In the genomic region with DNA sequence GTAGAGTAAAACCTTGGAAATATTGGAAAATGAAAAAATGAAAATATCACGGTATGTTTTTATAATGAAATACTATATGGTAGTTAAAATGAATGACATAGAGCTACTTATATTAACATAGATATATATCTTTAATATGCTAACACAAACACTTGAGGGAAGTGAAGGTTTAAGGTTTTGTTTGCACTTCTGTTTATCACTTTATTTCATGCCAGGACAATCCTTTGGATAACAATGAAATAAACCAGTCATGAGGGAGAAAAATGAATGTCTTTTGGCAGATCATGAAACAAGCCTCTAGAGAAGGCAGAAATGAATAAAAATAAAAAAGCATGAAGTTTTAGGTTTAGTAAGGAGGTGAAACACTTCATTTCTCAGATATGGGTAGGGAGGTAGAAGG, we compare ENCODE assay signal across 28 cellular contexts.
"Had no signal": no experiment of that assay in that cellular context is flagged by ENCODE, and none has a peak within 500 bp of the region (broad histone marks: within the 10 kb centered on the region; RNA-seq: fewer than 3 reads in every experiment).

No MANE protein-coding gene starts in this region.

- H3K27ac Mint-ChIP-seq: immature natural killer cell; memory B cell; naive thymus-derived CD8-positive, alpha-beta T cell; nephron; stimulated activated naive B cell treated with anti-CD40 and anti-IgM and Interleukin-4, amounts not matched to agents 10 μg/mL and 1 μg/mL and 100 μg/mL, for 72 hours had no signal

- H3K4me3 ChIP-seq: left ventricle myocardium inferior, ovary, prostate gland, skin epidermis, stomach, testis, thyroid gland, transverse colon, upper lobe of left lung, vagina had no signal

- H3K27ac ChIP-seq: left ventricle myocardium inferior, ovary, prostate gland, skin epidermis, stomach, testis, thyroid gland, transverse colon, upper lobe of left lung, vagina had no signal

- H3K9me3 Mint-ChIP-seq: immature natural killer cell; naive thymus-derived CD8-positive, alpha-beta T cell; nephron; neural crest cell; stimulated activated naive B cell treated with anti-CD40 and anti-IgM and Interleukin-4, amounts not matched to agents 10 μg/mL and 1 μg/mL and 100 μg/mL, for 72 hours had no signal

- H3K27me3 Mint-ChIP-seq: memory B cell; naive thymus-derived CD8-positive, alpha-beta T cell; stimulated activated naive B cell treated with anti-CD40 and anti-IgM and Interleukin-4, amounts not matched to agents 10 μg/mL and 1 μg/mL and 100 μg/mL, for 72 hours had no signal

- H3K4me1 ChIP-seq: left ventricle myocardium inferior, prostate gland, stomach, testis, transverse colon, upper lobe of left lung, vagina had no signal

- H3K27me3 ChIP-seq: ovary, stomach, testis, thyroid gland, transverse colon, upper lobe of left lung, vagina had no signal

- H3K4me3 Mint-ChIP-seq: immature natural killer cell; memory B cell; naive thymus-derived CD8-positive, alpha-beta T cell; nephron; neural crest cell; stimulated activated naive B cell treated with anti-CD40 and anti-IgM and Interleukin-4, amounts not matched to agents 10 μg/mL and 1 μg/mL and 100 μg/mL, for 72 hours had no signal

- H3K9me3 ChIP-seq: ovary, prostate gland, stomach, testis, thyroid gland, transverse colon, upper lobe of left lung, vagina had no signal

- DNase-seq: hypothalamus; immature natural killer cell; kidney; left ventricle myocardium inferior; naive thymus-derived CD8-positive, alpha-beta T cell; occipital lobe; ovary; posterior cingulate gyrus; retina; right cardiac atrium; stimulated activated CD4-positive, alpha-beta T cell treated with anti-CD3 and anti-CD28 coated beads, Interleukin-12 subunit alpha, Interleukin-12 subunit beta, amount 100 ng/mL, for 4 hours; stimulated activated CD4-positive, alpha-beta T cell treated with anti-CD3 and anti-CD28 coated beads, Interleukin-15, amount 100 ng/mL, for 24 hours; stimulated activated CD4-positive, alpha-beta T cell treated with anti-CD3 and anti-CD28 coated beads, Interleukin-2, amount 100 ng/mL, for 24 hours; stimulated activated CD4-positive, alpha-beta T cell treated with anti-CD3 and anti-CD28 coated beads, Interleukin-4, amount 100 ng/mL, for 1 hour; stimulated activated naive B cell treated with anti-CD40 and anti-IgM and Interleukin-4, amounts not matched to agents 10 μg/mL and 1 μg/mL and 100 μg/mL, for 72 hours; stimulated activated naive CD8-positive, alpha-beta T cell treated with anti-CD3 and anti-CD28 coated beads, Interleukin-15, Interleukin-2, amounts not matched to agents 100 U/mL and 50 U/mL, for 24 hours; stomach; testis; thyroid gland; transverse colon; upper lobe of left lung had no signal

- H3K36me3 ChIP-seq: ovary, prostate gland, thyroid gland, transverse colon, upper lobe of left lung, vagina had no signal

- H3K4me1 Mint-ChIP-seq: immature natural killer cell; memory B cell; naive thymus-derived CD8-positive, alpha-beta T cell; nephron; stimulated activated naive B cell treated with anti-CD40 and anti-IgM and Interleukin-4, amounts not matched to agents 10 μg/mL and 1 μg/mL and 100 μg/mL, for 72 hours had no signal

- ATAC-seq: naive thymus-derived CD8-positive, alpha-beta T cell; right cardiac atrium; sciatic nerve; stimulated activated naive B cell treated with anti-CD40 and anti-IgM and Interleukin-4, amounts not matched to agents 10 μg/mL and 1 μg/mL and 100 μg/mL, for 72 hours; stimulated activated naive CD8-positive, alpha-beta T cell treated with anti-CD3 and anti-CD28 coated beads, Interleukin-15, Interleukin-2, amounts not matched to agents 100 U/mL and 50 U/mL, for 24 hours had no signal

- FAIRE-seq: kidney had no signal
